ENCODE assay signal across 8 cellular contexts in genomic region chr14:89417469-89418225, GRCh38. TPM values are rescaled to one million over a fixed set of nuclear protein-coding genes. Genes with fewer than 3 reads are reported as not detected.
DNase-seq lines count a peak whose midpoint lies in the region; ATAC-seq, FAIRE-seq and TF ChIP-seq lines count a peak whose summit lies in the region.

No MANE protein-coding gene starts in this region.

- H3K27me3 Mint-ChIP-seq in activated naive CD4-positive, alpha-beta T cell treated with anti-CD3 and anti-CD28 coated beads, Interleukin-2, amount 10 ng/mL, durations not matched to agents 7 days and 5 days: peaks cover 3% of the 10 kb centered on the region

- intact Hi-C loops in head of caudate nucleus (cut with DNase I): loop anchor here (10.0 kb wide), 1 partner anchor 497 kb away; no protein-coding TSS in a partner anchor

- H3K36me3 ChIP-seq in SJCRH30 (no peaks in the 10 kb centered on the region; the same call in 1 of the 2 replicates), parathyroid adenoma (ENCODE audit: control insufficient read depth, insufficient read depth, low read length) (no peaks in the 10 kb centered on the region)

- peak overlapping the region; percentile 84 for H2AFZ ChIP-seq in parathyroid adenoma

- H3K4me3 ChIP-seq in SJCRH30 (peak overlapping the region; percentile 97), parathyroid adenoma (ENCODE audit: low read depth, low read length) (peak overlapping the region; percentile 76)

- FAIRE-seq in HTR-8/SVneo (lab: Jason Lieb, UNC): no peak

- peaks cover 51% of the 10 kb centered on the region for H3K4me1 Mint-ChIP-seq in activated naive CD4-positive, alpha-beta T cell treated with anti-CD3 and anti-CD28 coated beads, Interleukin-2, amount 10 ng/mL, durations not matched to agents 7 days and 5 days

- CTCF ChIA-PET in activated naive CD4-positive, alpha-beta T cell treated with anti-CD3 and anti-CD28 coated beads, Interleukin-2, amount 10 ng/mL, durations not matched to agents 7 days and 5 days (lab: Charles Lee): interaction anchor here (0.7 to 0.9 kb wide), 2 partner anchors 48 to 149 kb away, joined by 3 to 5 read pairs; no protein-coding TSS in a partner anchor

- peak overlapping the region; percentile 77 for H3K4me3 Mint-ChIP-seq in activated naive CD4-positive, alpha-beta T cell treated with anti-CD3 and anti-CD28 coated beads, Interleukin-2, amount 10 ng/mL, durations not matched to agents 7 days and 5 days

- in situ Hi-C loops in KBM-7 (cut with MboI; ENCODE audit: low pct_unique_long_range_greater_than_20kb, low sequenced_read_pairs): no loop called here

- H3K27me3 ChIP-seq in SJCRH30: no peaks in the 10 kb centered on the region
- no peaks in the 10 kb centered on the region for H3K27me3 ChIP-seq in parathyroid adenoma (ENCODE audit: control insufficient read depth, insufficient read depth, low read length)

- peaks cover 21% of the 10 kb centered on the region for H3K36me3 Mint-ChIP-seq in activated naive CD4-positive, alpha-beta T cell treated with anti-CD3 and anti-CD28 coated beads, Interleukin-2, amount 10 ng/mL, durations not matched to agents 7 days and 5 days

- H3K9ac ChIP-seq in parathyroid adenoma: peak overlapping the region; percentile 1

- ATAC-seq in GM21576 (IDR thresholded peaks at IDR 0.05; ENCODE audit: unreplicated experiment): peak; percentile 43

- H3K4me1 ChIP-seq in SJCRH30 (no peaks in the 10 kb centered on the region; the same call in 1 of the 2 replicates), parathyroid adenoma (peaks cover 7% of the 10 kb centered on the region)

- H3K27ac Mint-ChIP-seq in activated naive CD4-positive, alpha-beta T cell treated with anti-CD3 and anti-CD28 coated beads, Interleukin-2, amount 10 ng/mL, durations not matched to agents 7 days and 5 days: peak overlapping the region; percentile 89

- H3K4me2 ChIP-seq in parathyroid adenoma (ENCODE audit: low read length): peak overlapping the region; percentile 98

- no peaks in the 10 kb centered on the region for H3K9me3 ChIP-seq in SJCRH30 (replicated peaks)
- no peaks in the 10 kb centered on the region for H3K9me3 ChIP-seq in parathyroid adenoma (ENCODE audit: control insufficient read depth, low read length)

- DNase-seq in EL (peak; percentile 63), KBM-7 (peak; percentile 85), SJCRH30 (peak; percentile 62 to 78), head of caudate nucleus (peak in 40 of 42 donors; percentile 19 to 73 (median 43)), HTR-8/SVneo (ENCODE audit: insufficient read length, low spot score) (no peak)
- DNase-seq in activated naive CD4-positive, alpha-beta T cell treated with anti-CD3 and anti-CD28 coated beads, Interleukin-2, amount 10 ng/mL, durations not matched to agents 7 days and 5 days: peak; percentile 71

- H3K27ac ChIP-seq in SJCRH30 (peak overlapping the region; percentile 77), parathyroid adenoma (peak overlapping the region; percentile 93)

- peak; percentile 65 for TF ChIP-seq CTCF in parathyroid adenoma (IDR thresholded peaks at IDR 0.05)

- H3K79me2 ChIP-seq in parathyroid adenoma: peaks cover 18% of the 10 kb centered on the region

- H3K9me3 Mint-ChIP-seq in activated naive CD4-positive, alpha-beta T cell treated with anti-CD3 and anti-CD28 coated beads, Interleukin-2, amount 10 ng/mL, durations not matched to agents 7 days and 5 days: no peaks in the 10 kb centered on the region

RNA-seq across cellular contexts. Expression of gene FOXN3, which starts 0.6 kb away (rescaled TPM):
- 45.8 and 49.7 TPM in 2 replicates for total RNA-seq in SJCRH30 (2014; rRNA removed; shearing (Covaris generic))
